1 cellular context compared by ENCODE assay signal in the genomic region with DNA sequence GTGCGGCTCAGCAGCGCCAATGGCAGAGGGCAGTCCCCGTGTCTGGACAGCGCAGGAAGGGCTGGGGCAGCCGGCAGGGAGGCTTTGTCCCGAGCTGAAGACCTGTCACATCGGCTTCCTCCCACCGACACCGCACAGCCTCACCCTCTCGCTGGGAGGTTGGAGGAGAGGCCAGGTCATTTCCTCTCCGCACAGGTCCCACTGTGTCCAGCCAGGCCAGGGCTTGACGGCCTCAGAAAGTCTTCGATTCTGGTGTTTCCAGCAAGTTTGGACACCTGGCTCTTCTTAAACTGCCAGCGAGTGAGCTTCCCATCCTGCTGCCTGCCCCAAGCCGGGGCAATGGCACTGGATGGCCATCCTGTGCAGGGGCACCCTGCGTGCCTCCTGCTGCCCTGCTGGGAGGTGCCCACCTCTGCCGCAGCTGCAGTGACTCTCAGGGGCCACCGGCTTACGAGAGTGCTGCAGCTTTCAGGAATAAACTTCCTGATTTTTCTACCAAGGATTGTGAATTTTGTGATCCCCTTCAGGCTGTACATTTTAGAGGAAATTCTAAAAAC.
TF ChIP-seq lines count a peak whose summit lies in the region.

No MANE protein-coding gene starts in this region.

TF ChIP-seq in H1, 55 proteins besides CTCF, POLR2A, EP300 and RAD21:
- no peak for TF ChIP-seq CHD2 (IDR thresholded peaks at IDR 0.05; ENCODE audit: low read length)
- TF ChIP-seq, protein P1, sequence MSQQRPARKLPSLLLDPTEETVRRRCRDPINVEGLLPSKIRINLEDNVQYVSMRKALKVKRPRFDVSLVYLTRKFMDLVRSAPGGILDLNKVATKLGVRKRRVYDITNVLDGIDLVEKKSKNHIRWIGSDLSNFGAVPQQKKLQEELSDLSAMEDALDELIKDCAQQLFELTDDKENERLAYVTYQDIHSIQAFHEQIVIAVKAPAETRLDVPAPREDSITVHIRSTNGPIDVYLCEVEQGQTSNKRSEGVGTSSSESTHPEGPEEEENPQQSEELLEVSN (IDR thresholded peaks at IDR 0.05): no peak
- no peak for TF ChIP-seq PHF8 (conservative IDR thresholded peaks at IDR 0.05; ENCODE audit: low read depth, low read length)
- TF ChIP-seq SUZ12 (IDR thresholded peaks at IDR 0.05; ENCODE audit: low read length): no peak
- no peak for TF ChIP-seq GABPA (IDR thresholded peaks at IDR 0.05; ENCODE audit: borderline replicate concordance, insufficient read depth, low read length)
- TF ChIP-seq SIRT6 (IDR thresholded peaks at IDR 0.05; ENCODE audit: low read length): no peak
- no peak for TF ChIP-seq NANOG (IDR thresholded peaks at IDR 0.05; ENCODE audit: insufficient read depth, low read depth, low read length, poor library complexity, severe bottlenecking)
- no peak for TF ChIP-seq HDAC6 (IDR thresholded peaks at IDR 0.05; ENCODE audit: low read depth, low read length)
- TF ChIP-seq, protein P2, sequence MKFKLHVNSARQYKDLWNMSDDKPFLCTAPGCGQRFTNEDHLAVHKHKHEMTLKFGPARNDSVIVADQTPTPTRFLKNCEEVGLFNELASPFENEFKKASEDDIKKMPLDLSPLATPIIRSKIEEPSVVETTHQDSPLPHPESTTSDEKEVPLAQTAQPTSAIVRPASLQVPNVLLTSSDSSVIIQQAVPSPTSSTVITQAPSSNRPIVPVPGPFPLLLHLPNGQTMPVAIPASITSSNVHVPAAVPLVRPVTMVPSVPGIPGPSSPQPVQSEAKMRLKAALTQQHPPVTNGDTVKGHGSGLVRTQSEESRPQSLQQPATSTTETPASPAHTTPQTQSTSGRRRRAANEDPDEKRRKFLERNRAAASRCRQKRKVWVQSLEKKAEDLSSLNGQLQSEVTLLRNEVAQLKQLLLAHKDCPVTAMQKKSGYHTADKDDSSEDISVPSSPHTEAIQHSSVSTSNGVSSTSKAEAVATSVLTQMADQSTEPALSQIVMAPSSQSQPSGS (IDR thresholded peaks at IDR 0.05; ENCODE audit: low read length): no peak
- TF ChIP-seq, protein P3, sequence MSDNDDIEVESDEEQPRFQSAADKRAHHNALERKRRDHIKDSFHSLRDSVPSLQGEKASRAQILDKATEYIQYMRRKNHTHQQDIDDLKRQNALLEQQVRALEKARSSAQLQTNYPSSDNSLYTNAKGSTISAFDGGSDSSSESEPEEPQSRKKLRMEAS (IDR thresholded peaks at IDR 0.05): no peak
TF ChIP-seq in H1: peak in this region for 0.
